In the genomic region with DNA sequence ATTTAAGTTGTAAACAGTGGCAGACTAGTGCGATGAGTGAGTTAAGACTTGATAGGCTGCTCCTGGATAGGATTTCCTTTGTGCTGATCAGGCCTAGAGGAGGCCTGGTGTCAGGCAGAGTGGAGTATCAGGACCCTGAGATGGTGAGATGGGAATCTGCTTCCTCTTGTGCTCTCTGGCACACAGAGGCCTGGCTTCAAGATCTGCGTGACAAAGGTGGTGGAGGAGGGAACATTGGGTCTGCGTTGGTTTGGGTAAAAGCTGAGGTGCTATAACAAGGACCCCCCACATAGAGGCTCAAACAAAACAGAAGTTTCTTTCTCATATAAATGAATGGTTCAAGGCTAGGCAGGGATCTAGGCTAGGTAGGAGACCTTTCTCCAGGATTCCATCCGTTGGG, we compare ENCODE assay signal across 15 cellular contexts.
"Had no signal": no experiment of that assay in that cellular context is flagged by ENCODE, and none has a peak within 500 bp of the region (broad histone marks: within the 10 kb centered on the region; RNA-seq: fewer than 3 reads in every experiment).

No MANE protein-coding gene starts in this region.

- H3K4me1 ChIP-seq: esophagus muscularis mucosa, left lung, sigmoid colon, stomach had no signal

- H3K9me3 Mint-ChIP-seq: activated naive CD4-positive, alpha-beta T cell treated with anti-CD3 and anti-CD28 coated beads for 36 hours; dendritic cell treated with granulocyte-macrophage colony-stimulating factor and Interleukin-4, amounts not matched to agents 40 ng/mL and 50 ng/mL, for 4 days; natural killer cell treated with Interleukin-12 subunit alpha and Interleukin-12 subunit beta and Interleukin-15 and Interleukin-18, amount 100 ng/mL, for 72 hours; T-helper 2 cell treated with Interferon-gamma antibody and Interleukin-4, amounts not matched to agents 5 μg/mL and 100 μg/mL, for 36 hours had no signal

- H3K4me3 ChIP-seq: esophagus muscularis mucosa, left lung, sigmoid colon, stomach, thoracic aorta had no signal

- ATAC-seq: activated CD4-positive, CD25-positive, alpha-beta regulatory T cell treated with anti-CD3 and anti-CD28 coated beads, Interleukin-2, amount 50 U/mL, for 24 hours; left lung; natural killer cell treated with Interleukin-12 subunit alpha and Interleukin-12 subunit beta and Interleukin-15 and Interleukin-18, amount 100 ng/mL, for 72 hours had no signal

- H3K27me3 Mint-ChIP-seq: dendritic cell treated with granulocyte-macrophage colony-stimulating factor and Interleukin-4, amounts not matched to agents 40 ng/mL and 50 ng/mL, for 4 days; natural killer cell treated with Interleukin-12 subunit alpha and Interleukin-12 subunit beta and Interleukin-15 and Interleukin-18, amount 100 ng/mL, for 72 hours had no signal

- H3K27ac ChIP-seq: brain microvascular endothelial cell, esophagus muscularis mucosa, left lung, sigmoid colon, stomach, thoracic aorta had no signal

- H3K27ac Mint-ChIP-seq: activated naive CD4-positive, alpha-beta T cell treated with anti-CD3 and anti-CD28 coated beads for 36 hours; dendritic cell treated with granulocyte-macrophage colony-stimulating factor and Interleukin-4, amounts not matched to agents 40 ng/mL and 50 ng/mL, for 4 days; natural killer cell treated with Interleukin-12 subunit alpha and Interleukin-12 subunit beta and Interleukin-15 and Interleukin-18, amount 100 ng/mL, for 72 hours; T-helper 2 cell treated with Interferon-gamma antibody and Interleukin-4, amounts not matched to agents 5 μg/mL and 100 μg/mL, for 36 hours had no signal

- H3K4me3 Mint-ChIP-seq: activated naive CD4-positive, alpha-beta T cell treated with anti-CD3 and anti-CD28 coated beads for 36 hours; dendritic cell treated with granulocyte-macrophage colony-stimulating factor and Interleukin-4, amounts not matched to agents 40 ng/mL and 50 ng/mL, for 4 days; natural killer cell treated with Interleukin-12 subunit alpha and Interleukin-12 subunit beta and Interleukin-15 and Interleukin-18, amount 100 ng/mL, for 72 hours; T-helper 2 cell treated with Interferon-gamma antibody and Interleukin-4, amounts not matched to agents 5 μg/mL and 100 μg/mL, for 36 hours had no signal

- DNase-seq: activated CD4-positive, alpha-beta T cell treated with anti-CD3 and anti-CD28 coated beads, Interleukin-2, amount 50 U/mL, for 4 hours; activated naive CD4-positive, alpha-beta T cell treated with anti-CD3 and anti-CD28 coated beads for 36 hours; amygdala; brain microvascular endothelial cell; cerebellar nuclear complex; left lung; sigmoid colon; stimulated activated CD4-positive, alpha-beta T cell treated with anti-CD3 and anti-CD28 coated beads, Interleukin-2, amount 100 ng/mL, for 24 hours; stomach had no signal

- H3K27me3 ChIP-seq: brain microvascular endothelial cell, esophagus muscularis mucosa, left lung, sigmoid colon, stomach had no signal

- H3K9me3 ChIP-seq: esophagus muscularis mucosa, left lung, sigmoid colon, stomach, thoracic aorta had no signal
